In genomic region chr2:46950314-46950713, GRCh38 we compare ENCODE assay signal across 20 cellular contexts. TPM values are rescaled to one million over a fixed set of nuclear protein-coding genes. Genes with fewer than 3 reads are reported as not detected.
DNase-seq lines count a peak whose midpoint lies in the region; ATAC-seq and TF ChIP-seq lines count a peak whose summit lies in the region.
"Had no signal": no experiment of that assay in that cellular context is flagged by ENCODE, and none has a peak within 500 bp of the region (broad histone marks: within the 10 kb centered on the region; RNA-seq: fewer than 3 reads in every experiment).

No MANE protein-coding gene starts in this region.

- H3K36me3 Mint-ChIP-seq in activated naive CD8-positive, alpha-beta T cell = peaks cover 9% of the 10 kb centered on the region
- peaks cover 45% of the 10 kb centered on the region for H3K36me3 Mint-ChIP-seq in activated naive CD8-positive, alpha-beta T cell treated with anti-CD3 and anti-CD28 coated beads, Interleukin-2, amount 50 U/mL, for 24 hours (ENCODE audit: low read depth)
- H3K36me3 Mint-ChIP-seq in type B pancreatic cell = peaks cover 16% of the 10 kb centered on the region

- H3K9me3 Mint-ChIP-seq in activated naive CD8-positive, alpha-beta T cell (ENCODE audit: low read depth) = no peaks in the 10 kb centered on the region
- no peaks in the 10 kb centered on the region for H3K9me3 Mint-ChIP-seq in activated naive CD8-positive, alpha-beta T cell treated with anti-CD3 and anti-CD28 coated beads, Interleukin-2, amount 50 U/mL, for 24 hours
- H3K9me3 Mint-ChIP-seq in type B pancreatic cell = no peaks in the 10 kb centered on the region
- H3K9me3 Mint-ChIP-seq: brain, endodermal cell had no signal

- TF ChIP-seq CTCF in OCI-LY1 (IDR thresholded peaks at IDR 0.05; ENCODE audit: low read length) = no peak
- no peak for TF ChIP-seq CTCF in type B pancreatic cell (conservative IDR thresholded peaks at IDR 0.05)
- TF ChIP-seq CTCF in foreskin fibroblast (IDR thresholded peaks at IDR 0.05; ENCODE audit: low read depth, low read length) = no peak

- ATAC-seq in activated naive CD8-positive, alpha-beta T cell treated with anti-CD3 and anti-CD28 coated beads, Interleukin-2, amount 50 U/mL, for 24 hours = no peak
- ATAC-seq: Panc1 had no signal

- peaks cover 49% of the 10 kb centered on the region for H3K4me1 Mint-ChIP-seq in activated naive CD8-positive, alpha-beta T cell (ENCODE audit: low read depth)
- H3K4me1 Mint-ChIP-seq in activated naive CD8-positive, alpha-beta T cell treated with anti-CD3 and anti-CD28 coated beads, Interleukin-2, amount 50 U/mL, for 24 hours = peaks cover 34% of the 10 kb centered on the region
- peaks cover 13% of the 10 kb centered on the region for H3K4me1 Mint-ChIP-seq in type B pancreatic cell (ENCODE audit: unreplicated experiment)

- H3K9me2 ChIP-seq in OCI-LY1 (ENCODE audit: low read depth, low read length) = no peaks in the 10 kb centered on the region

- H3K27me3 Mint-ChIP-seq in activated naive CD8-positive, alpha-beta T cell = no peaks in the 10 kb centered on the region
- no peaks in the 10 kb centered on the region for H3K27me3 Mint-ChIP-seq in activated naive CD8-positive, alpha-beta T cell treated with anti-CD3 and anti-CD28 coated beads, Interleukin-2, amount 50 U/mL, for 24 hours
- H3K27me3 Mint-ChIP-seq in type B pancreatic cell = no peaks in the 10 kb centered on the region

- no peaks in the 10 kb centered on the region for H3K9me3 ChIP-seq in OCI-LY1 (ENCODE audit: low read length)
- H3K9me3 ChIP-seq: colonic mucosa, thyroid gland had no signal

- DNase-seq in activated naive CD8-positive, alpha-beta T cell treated with anti-CD3 and anti-CD28 coated beads, Interleukin-2, amount 50 U/mL, for 24 hours = no peak
- DNase-seq in islet precursor cell (peak; percentile 65), type B pancreatic cell (ENCODE audit: extremely low spot score, unreplicated experiment) (no peak), middle frontal gyrus (ENCODE audit: extremely low spot score, low spot score) (no peak), foreskin fibroblast (no peak)
- DNase-seq in NK-92 treated with Interleukin-12 subunit alpha and Interleukin-12 subunit beta, amount 100 ng/mL, for 24 hours (lab: John Stamatoyannopoulos, UW) = no peak
- DNase-seq: activated CD4-positive, alpha-beta T cell treated with anti-CD3 and anti-CD28 coated beads for 1 hour; colonic mucosa; EL; endodermal cell; mesendoderm; NCI-H1105; NCI-H2081; NCI-H345; NCI-H82; thyroid gland had no signal

- no peaks in the 10 kb centered on the region for H4K20me1 ChIP-seq in OCI-LY1 (ENCODE audit: insufficient read depth, low read length)

- H3K4me3 Mint-ChIP-seq in activated naive CD8-positive, alpha-beta T cell = no peak overlapping the region
- no peak overlapping the region for H3K4me3 Mint-ChIP-seq in activated naive CD8-positive, alpha-beta T cell treated with anti-CD3 and anti-CD28 coated beads, Interleukin-2, amount 50 U/mL, for 24 hours
- H3K4me3 Mint-ChIP-seq in type B pancreatic cell = no peak overlapping the region
- H3K4me3 Mint-ChIP-seq: brain, endodermal cell had no signal

- H3K27ac Mint-ChIP-seq in activated naive CD8-positive, alpha-beta T cell = peak overlapping the region; percentile 46
- H3K27ac Mint-ChIP-seq in activated naive CD8-positive, alpha-beta T cell treated with anti-CD3 and anti-CD28 coated beads, Interleukin-2, amount 50 U/mL, for 24 hours = no peak overlapping the region
- peak overlapping the region; percentile 19 for H3K27ac Mint-ChIP-seq in type B pancreatic cell
- H3K27ac Mint-ChIP-seq: endodermal cell had no signal

- no peaks in the 10 kb centered on the region for H3K27me3 ChIP-seq in OCI-LY1 (ENCODE audit: insufficient read depth, low read length)
- H3K27me3 ChIP-seq: colonic mucosa, thyroid gland had no signal

- peaks cover 59% of the 10 kb centered on the region for H3K4me1 ChIP-seq in OCI-LY1 (ENCODE audit: insufficient read depth, low read length, severe bottlenecking)
- H3K4me1 ChIP-seq: colonic mucosa had no signal

- H2AFZ ChIP-seq in OCI-LY1 (ENCODE audit: low read length) = no peak overlapping the region

- H3K27ac ChIP-seq in OCI-LY1 (ENCODE audit: low read depth, low read length, poor library complexity, severe bottlenecking) = peak overlapping the region; percentile 92
- H3K27ac ChIP-seq: colonic mucosa had no signal

- no peak overlapping the region for H3K4me2 ChIP-seq in OCI-LY1 (ENCODE audit: low read length)

- no peaks in the 10 kb centered on the region for H3F3A ChIP-seq in OCI-LY1 (ENCODE audit: insufficient read depth, low read length)

- peaks cover 67% of the 10 kb centered on the region for H3K36me3 ChIP-seq in OCI-LY1 (ENCODE audit: insufficient read depth, low read length)
- H3K36me3 ChIP-seq: colonic mucosa had no signal

- H3K9ac ChIP-seq in OCI-LY1 (ENCODE audit: low read length) = no peak overlapping the region

- peaks cover 37% of the 10 kb centered on the region for H3K79me2 ChIP-seq in OCI-LY1 (ENCODE audit: insufficient read depth, low read length)

- H3K4me3 ChIP-seq in OCI-LY1 (ENCODE audit: low read depth, low read length, poor library complexity, severe bottlenecking) (no peak overlapping the region), foreskin fibroblast (ENCODE audit: low read depth in 1 of 2, low read length in 2 of 2) (no peak overlapping the region)
- H3K4me3 ChIP-seq: colonic mucosa, thyroid gland had no signal

RNA-seq across cellular contexts. Expression of gene TTC7A, which starts 9.3 kb away (rescaled TPM):
- 15.9 and 19.8 TPM in 2 replicates for total RNA-seq in type B pancreatic cell (ENCODE audit: low replicate concordance)

RNA-seq across cellular contexts. Expression of gene MCFD2, which starts 34.7 kb away (rescaled TPM):
- total RNA-seq in type B pancreatic cell (ENCODE audit: low replicate concordance) = 66.7 and 72.4 TPM in 2 replicates
